ENCODE assay signal across 9 cellular contexts in the genomic region with DNA sequence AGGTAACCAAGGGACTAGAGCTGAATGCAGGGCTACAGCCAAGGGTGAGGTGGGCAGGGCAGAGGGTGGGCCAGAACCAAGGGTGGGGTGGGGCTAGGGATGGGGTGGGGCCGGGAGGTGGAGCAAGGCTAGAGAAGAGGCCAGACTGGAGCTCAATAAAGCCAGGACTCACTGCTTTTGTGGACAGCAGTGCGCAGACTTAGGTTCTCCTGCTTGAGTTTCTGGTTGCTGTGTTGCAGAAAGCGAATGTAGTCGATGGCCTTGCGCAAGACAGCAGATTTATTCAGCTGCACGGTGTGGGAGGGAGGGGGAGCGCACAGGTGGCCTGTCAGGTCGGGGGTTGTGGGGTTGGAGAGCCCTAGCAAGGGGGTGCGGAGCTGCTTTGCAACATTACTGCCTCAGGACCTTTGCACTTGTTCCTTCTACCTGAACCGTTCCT. TPM values are rescaled to one million over a fixed set of nuclear protein-coding genes. Genes with fewer than 3 reads are reported as not detected.
DNase-seq lines count a peak whose midpoint lies in the region; ATAC-seq, FAIRE-seq and TF ChIP-seq lines count a peak whose summit lies in the region.
"Had no signal": no experiment of that assay in that cellular context is flagged by ENCODE, and none has a peak within 500 bp of the region (broad histone marks: within the 10 kb centered on the region; RNA-seq: fewer than 3 reads in every experiment).

No MANE protein-coding gene starts in this region.

- peak; percentile 68 for DNase-seq in GM23248
- no peak for DNase-seq in WTC11 (ENCODE audit: low spot score)
- no peak for DNase-seq in frontal cortex (ENCODE audit: low spot score in 2 of 2)
- no peak for DNase-seq in NCI-H2227 (lab: John Stamatoyannopoulos, UW; ENCODE audit: unreplicated experiment)
- DNase-seq: stimulated activated CD4-positive, alpha-beta T cell treated with anti-CD3 and anti-CD28 coated beads, Interleukin-4, amount 100 ng/mL, for 1 hour had no signal

- no peak for FAIRE-seq in frontal cortex (lab: Jason Lieb, UNC)

- 0 out of 2 replicates have a peak overlapping the region, but pooled peaks have one; percentile 68 for H3K27ac Mint-ChIP-seq in WTC11

- H3K9me3 ChIP-seq in GM23248 (ENCODE audit: low read depth), result no peaks in the 10 kb centered on the region
- no peaks in the 10 kb centered on the region for H3K9me3 ChIP-seq in liver (ENCODE audit: control insufficient read depth in 4 of 4, low read length in 3 of 4)

- TF ChIP-seq CTCF in C4-2B (conservative IDR thresholded peaks at IDR 0.05) (no peak), WTC11 (IDR thresholded peaks at IDR 0.05) (no peak), liver (IDR thresholded peaks at IDR 0.05; ENCODE audit: low read depth, low read length, missing input control) (no peak)

- H3K36me3 ChIP-seq in GM23248 (ENCODE audit: low read depth) (peaks cover 3% of the 10 kb centered on the region; the same call in 1 of the 2 replicates), liver (ENCODE audit: control insufficient read depth in 4 of 4, insufficient read depth in 3 of 4, low read depth in 1 of 4, low read length in 3 of 4) (peaks cover 10 to 35% (median 24%) of the 10 kb centered on the region in 4 donors)

- H3K4me1 Mint-ChIP-seq in WTC11, result peaks cover 40% of the 10 kb centered on the region

- no peak overlapping the region for H2AFZ ChIP-seq in GM23248

- peaks cover 9% of the 10 kb centered on the region; the same call in 1 of the 2 replicates for H3K79me2 ChIP-seq in GM23248 (ENCODE audit: insufficient read depth)

- H3K27me3 Mint-ChIP-seq in WTC11 (ENCODE audit: low read depth), result no peaks in the 10 kb centered on the region

- TF ChIP-seq RAD21 in liver (IDR thresholded peaks at IDR 0.05), result no peak

- peaks cover 34% of the 10 kb centered on the region for H3K36me3 Mint-ChIP-seq in WTC11

- WGBS in GM23248 (ENCODE audit: low coverage in 1 of 2, low lambda C conversion rate in 2 of 2, missing lambda C conversion rate in 2 of 2), 2 experiments, result 63 to 72% methylated on average over 7 to 10 of the region's 10 CpGs
- 38% methylated on average over 10 of the region's 10 CpGs for WGBS in liver

- H4K20me1 ChIP-seq in GM23248 (ENCODE audit: insufficient read depth), result no peaks in the 10 kb centered on the region

- no peaks in the 10 kb centered on the region for H3F3A ChIP-seq in GM23248 (ENCODE audit: insufficient read depth)

- no peaks in the 10 kb centered on the region for H3K27me3 ChIP-seq in GM23248 (replicated peaks; ENCODE audit: insufficient read depth)
- no peaks in the 10 kb centered on the region for H3K27me3 ChIP-seq in liver (ENCODE audit: control insufficient read depth in 4 of 4, insufficient read depth in 4 of 4, low read length in 3 of 4)

- no peak overlapping the region for H3K4me2 ChIP-seq in GM23248 (ENCODE audit: unreplicated experiment)

- no peaks in the 10 kb centered on the region for H3K9me2 ChIP-seq in GM23248 (ENCODE audit: insufficient read depth)

- no peaks in the 10 kb centered on the region for H3K9me3 Mint-ChIP-seq in WTC11

- H3K4me1 ChIP-seq in GM23248 (ENCODE audit: insufficient read depth) (peaks cover 17% of the 10 kb centered on the region), liver (ENCODE audit: control insufficient read depth in 4 of 4, insufficient read depth in 4 of 4, low read length in 3 of 4) (peaks cover 14 to 97% (median 53%) of the 10 kb centered on the region in 4 donors)

- peak; percentile 47 for ATAC-seq in WTC11
- no peak for ATAC-seq in GM21576 (IDR thresholded peaks at IDR 0.05; ENCODE audit: unreplicated experiment)
- ATAC-seq in GM18517 (IDR thresholded peaks at IDR 0.05; ENCODE audit: unreplicated experiment), result no peak

- no peak overlapping the region for H3K9ac ChIP-seq in GM23248
- no peak overlapping the region for H3K9ac ChIP-seq in liver (ENCODE audit: low read depth in 1 of 2, low read length in 2 of 2)

- POLR2A ChIA-PET in WTC11 (lab: Charles Lee), result interaction anchor here (0.9 to 1.2 kb wide), 2 partner anchors 9 to 18 kb away, joined by 3 to 6 read pairs; a partner anchor contains a TSS

- CTCF ChIA-PET in WTC11 (lab: Charles Lee), result interaction anchor here (0.6 to 1.7 kb wide), 10 partner anchors 8 to 111 kb away, joined by 3 to 7 read pairs (median 4); a partner anchor contains a TSS

- H3K4me3 Mint-ChIP-seq in WTC11, result no peak overlapping the region

- H3K4me3 ChIP-seq in GM23248 (no peak overlapping the region), liver (ENCODE audit: low read depth in 1 of 3, low read length in 3 of 3) (no peak overlapping the region)

- peak overlapping the region; percentile 96 for H3K27ac ChIP-seq in C4-2B
- no peak overlapping the region for H3K27ac ChIP-seq in GM23248
- H3K27ac ChIP-seq in liver (ENCODE audit: low read depth in 1 of 2, low read length in 2 of 2), result peak overlapping the region; percentile 72 to 81

- in situ Hi-C loops in GM23248 (cut with MboI), result loop anchor here (5.0 kb wide), 1 partner anchor 39 kb away; no protein-coding TSS in a partner anchor

TF ChIP-seq in WTC11, 78 proteins besides CTCF, POLR2A, EP300 and RAD21 (continues in another document):
- TF ChIP-seq FOXK1 (CRISPR knock-in tag; IDR thresholded peaks at IDR 0.05) (no peak), SP1 (CRISPR knock-in tag; conservative IDR thresholded peaks at IDR 0.05) (no peak), ESRRA (CRISPR knock-in tag; IDR thresholded peaks at IDR 0.05; ENCODE audit: borderline replicate concordance) (no peak), MYBL2 (CRISPR knock-in tag; IDR thresholded peaks at IDR 0.05) (no peak), ZNF232 (CRISPR knock-in tag; IDR thresholded peaks at IDR 0.05) (no peak), ELF4 (CRISPR knock-in tag; IDR thresholded peaks at IDR 0.05; ENCODE audit: low read depth) (no peak), ZNF423 (CRISPR knock-in tag; IDR thresholded peaks at IDR 0.05) (no peak)
- TF ChIP-seq, protein P1, sequence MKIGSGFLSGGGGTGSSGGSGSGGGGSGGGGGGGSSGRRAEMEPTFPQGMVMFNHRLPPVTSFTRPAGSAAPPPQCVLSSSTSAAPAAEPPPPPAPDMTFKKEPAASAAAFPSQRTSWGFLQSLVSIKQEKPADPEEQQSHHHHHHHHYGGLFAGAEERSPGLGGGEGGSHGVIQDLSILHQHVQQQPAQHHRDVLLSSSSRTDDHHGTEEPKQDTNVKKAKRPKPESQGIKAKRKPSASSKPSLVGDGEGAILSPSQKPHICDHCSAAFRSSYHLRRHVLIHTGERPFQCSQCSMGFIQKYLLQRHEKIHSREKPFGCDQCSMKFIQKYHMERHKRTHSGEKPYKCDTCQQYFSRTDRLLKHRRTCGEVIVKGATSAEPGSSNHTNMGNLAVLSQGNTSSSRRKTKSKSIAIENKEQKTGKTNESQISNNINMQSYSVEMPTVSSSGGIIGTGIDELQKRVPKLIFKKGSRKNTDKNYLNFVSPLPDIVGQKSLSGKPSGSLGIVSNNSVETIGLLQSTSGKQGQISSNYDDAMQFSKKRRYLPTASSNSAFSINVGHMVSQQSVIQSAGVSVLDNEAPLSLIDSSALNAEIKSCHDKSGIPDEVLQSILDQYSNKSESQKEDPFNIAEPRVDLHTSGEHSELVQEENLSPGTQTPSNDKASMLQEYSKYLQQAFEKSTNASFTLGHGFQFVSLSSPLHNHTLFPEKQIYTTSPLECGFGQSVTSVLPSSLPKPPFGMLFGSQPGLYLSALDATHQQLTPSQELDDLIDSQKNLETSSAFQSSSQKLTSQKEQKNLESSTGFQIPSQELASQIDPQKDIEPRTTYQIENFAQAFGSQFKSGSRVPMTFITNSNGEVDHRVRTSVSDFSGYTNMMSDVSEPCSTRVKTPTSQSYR (CRISPR knock-in tag; IDR thresholded peaks at IDR 0.05), result no peak

TF ChIP-seq in liver, 16 proteins besides CTCF, POLR2A, EP300 and RAD21 (continues in another document):
- TF ChIP-seq, protein P2, sequence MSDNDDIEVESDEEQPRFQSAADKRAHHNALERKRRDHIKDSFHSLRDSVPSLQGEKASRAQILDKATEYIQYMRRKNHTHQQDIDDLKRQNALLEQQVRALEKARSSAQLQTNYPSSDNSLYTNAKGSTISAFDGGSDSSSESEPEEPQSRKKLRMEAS (IDR thresholded peaks at IDR 0.05), result no peak
- TF ChIP-seq RXRA (IDR thresholded peaks at IDR 0.05), result no peak
- TF ChIP-seq JUND (IDR thresholded peaks at IDR 0.05), result no peak
- TF ChIP-seq NR2F2 (IDR thresholded peaks at IDR 0.05), result no peak
- no peak for TF ChIP-seq HNF4G (IDR thresholded peaks at IDR 0.05)
- TF ChIP-seq EGR1 (IDR thresholded peaks at IDR 0.05; ENCODE audit: low read depth in 2 of 2), result no peak
- TF ChIP-seq, protein P3, sequence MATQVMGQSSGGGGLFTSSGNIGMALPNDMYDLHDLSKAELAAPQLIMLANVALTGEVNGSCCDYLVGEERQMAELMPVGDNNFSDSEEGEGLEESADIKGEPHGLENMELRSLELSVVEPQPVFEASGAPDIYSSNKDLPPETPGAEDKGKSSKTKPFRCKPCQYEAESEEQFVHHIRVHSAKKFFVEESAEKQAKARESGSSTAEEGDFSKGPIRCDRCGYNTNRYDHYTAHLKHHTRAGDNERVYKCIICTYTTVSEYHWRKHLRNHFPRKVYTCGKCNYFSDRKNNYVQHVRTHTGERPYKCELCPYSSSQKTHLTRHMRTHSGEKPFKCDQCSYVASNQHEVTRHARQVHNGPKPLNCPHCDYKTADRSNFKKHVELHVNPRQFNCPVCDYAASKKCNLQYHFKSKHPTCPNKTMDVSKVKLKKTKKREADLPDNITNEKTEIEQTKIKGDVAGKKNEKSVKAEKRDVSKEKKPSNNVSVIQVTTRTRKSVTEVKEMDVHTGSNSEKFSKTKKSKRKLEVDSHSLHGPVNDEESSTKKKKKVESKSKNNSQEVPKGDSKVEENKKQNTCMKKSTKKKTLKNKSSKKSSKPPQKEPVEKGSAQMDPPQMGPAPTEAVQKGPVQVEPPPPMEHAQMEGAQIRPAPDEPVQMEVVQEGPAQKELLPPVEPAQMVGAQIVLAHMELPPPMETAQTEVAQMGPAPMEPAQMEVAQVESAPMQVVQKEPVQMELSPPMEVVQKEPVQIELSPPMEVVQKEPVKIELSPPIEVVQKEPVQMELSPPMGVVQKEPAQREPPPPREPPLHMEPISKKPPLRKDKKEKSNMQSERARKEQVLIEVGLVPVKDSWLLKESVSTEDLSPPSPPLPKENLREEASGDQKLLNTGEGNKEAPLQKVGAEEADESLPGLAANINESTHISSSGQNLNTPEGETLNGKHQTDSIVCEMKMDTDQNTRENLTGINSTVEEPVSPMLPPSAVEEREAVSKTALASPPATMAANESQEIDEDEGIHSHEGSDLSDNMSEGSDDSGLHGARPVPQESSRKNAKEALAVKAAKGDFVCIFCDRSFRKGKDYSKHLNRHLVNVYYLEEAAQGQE (IDR thresholded peaks at IDR 0.05), result no peak
- no peak for TF ChIP-seq YY1 (IDR thresholded peaks at IDR 0.05)

RNA-seq across cellular contexts. Expression of a gene that starts 18.7 kb away (rescaled TPM):
- 34.4 and 36.2 TPM in 2 replicates for total RNA-seq in GM23248 (2014; rRNA removed; shearing (Covaris generic))
- 14.3 and 19.2 TPM in 2 replicates for polyA plus RNA-seq in GM23248 (2016; fragmentation: Nextera tagmentation; extraction: Ambion mirVana)
- 72.3 to 93.7 TPM (median 76.7 TPM) in 3 replicates for total RNA-seq in WTC11 (2021)
- 100 to 1,000 TPM in 1 of 2 donors, 10 to 100 TPM in 1; 66.8 to 133 TPM for total RNA-seq in liver
- 100 to 1,000 TPM in 1 of 2 donors, 10 to 100 TPM in 1; 74.0 to 127 TPM for polyA plus RNA-seq in liver
- 17.5 TPM for total RNA-seq in frontal cortex
